Comparison of ENCODE assay signal across 8 cellular contexts in genomic region chr14:103669370-103669769, GRCh38.
"Had no signal": no experiment of that assay in that cellular context is flagged by ENCODE, and none has a peak within 500 bp of the region (broad histone marks: within the 10 kb centered on the region; RNA-seq: fewer than 3 reads in every experiment).

No MANE protein-coding gene starts in this region.

- H3K4me3 Mint-ChIP-seq: IgD-negative memory B cell had no signal

- H3K4me3 ChIP-seq: K562 had no signal

- DNase-seq: IMR-90, KBM-7, KG1 had no signal

- FAIRE-seq: HepG2, HTR-8/SVneo, K562 had no signal

- H3K9me3 Mint-ChIP-seq: IgD-negative memory B cell had no signal

- H3K27me3 Mint-ChIP-seq: IgD-negative memory B cell had no signal

- H3K27ac ChIP-seq: HL-60 had no signal

- H3K4me1 Mint-ChIP-seq: IgD-negative memory B cell had no signal

- H3K27ac Mint-ChIP-seq: IgD-negative memory B cell had no signal

- ATAC-seq: HepG2, K562 had no signal
